ENCODE assay signal across 1 cellular context in the genomic region with DNA sequence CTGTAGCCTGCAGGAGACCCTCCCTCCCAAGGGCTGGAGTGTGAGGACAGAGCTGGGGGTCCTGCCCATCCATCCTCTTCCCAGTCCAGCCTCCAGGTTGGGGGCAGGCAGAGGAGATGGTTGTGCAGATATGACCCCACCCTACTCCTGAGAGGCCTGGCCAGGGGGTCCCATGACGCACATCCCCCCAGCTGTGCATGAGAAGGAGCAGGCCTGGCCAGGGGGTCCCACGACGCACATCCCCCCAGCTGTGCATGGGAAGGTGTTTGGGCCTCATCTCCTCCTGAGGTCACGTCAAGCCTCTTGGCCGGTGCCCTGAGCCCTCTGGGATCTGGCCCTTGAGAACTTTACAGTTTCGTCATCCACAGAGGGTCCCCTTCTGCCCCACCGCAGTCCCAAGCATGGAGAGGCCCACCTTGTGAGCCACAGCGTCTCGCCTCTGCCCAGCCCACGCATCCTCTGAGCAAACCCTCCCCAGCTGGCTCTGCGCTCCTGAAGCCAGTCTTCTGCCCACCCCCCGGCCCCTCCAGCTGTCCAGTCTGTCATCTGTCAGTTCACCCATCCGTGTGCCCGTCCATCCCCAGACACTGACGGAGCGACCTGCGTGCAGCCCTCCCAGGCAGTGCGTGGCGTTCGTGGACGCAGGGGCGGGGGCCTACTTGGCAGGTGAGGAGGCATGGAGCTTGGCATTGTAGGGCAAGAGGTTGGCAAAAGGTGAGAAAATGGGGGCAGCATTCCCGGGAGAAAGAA.
TF ChIP-seq lines count a peak whose summit lies in the region.

No MANE protein-coding gene starts in this region.

TF ChIP-seq in IMR-90, 13 proteins besides CTCF, POLR2A, EP300 and RAD21:
- TF ChIP-seq CHD1 (IDR thresholded peaks at IDR 0.05; ENCODE audit: low read depth, low read length) (no peak), RCOR1 (IDR thresholded peaks at IDR 0.05; ENCODE audit: insufficient replicate concordance, low read length) (no peak), MAZ (IDR thresholded peaks at IDR 0.05; ENCODE audit: borderline replicate concordance, low read depth, low read length) (no peak), MXI1 (IDR thresholded peaks at IDR 0.05; ENCODE audit: borderline replicate concordance, low read depth, low read length) (no peak)
- TF ChIP-seq, protein P1, sequence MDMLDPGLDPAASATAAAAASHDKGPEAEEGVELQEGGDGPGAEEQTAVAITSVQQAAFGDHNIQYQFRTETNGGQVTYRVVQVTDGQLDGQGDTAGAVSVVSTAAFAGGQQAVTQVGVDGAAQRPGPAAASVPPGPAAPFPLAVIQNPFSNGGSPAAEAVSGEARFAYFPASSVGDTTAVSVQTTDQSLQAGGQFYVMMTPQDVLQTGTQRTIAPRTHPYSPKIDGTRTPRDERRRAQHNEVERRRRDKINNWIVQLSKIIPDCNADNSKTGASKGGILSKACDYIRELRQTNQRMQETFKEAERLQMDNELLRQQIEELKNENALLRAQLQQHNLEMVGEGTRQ (IDR thresholded peaks at IDR 0.05; ENCODE audit: low read depth, low read length): no peak
- TF ChIP-seq, protein P2, sequence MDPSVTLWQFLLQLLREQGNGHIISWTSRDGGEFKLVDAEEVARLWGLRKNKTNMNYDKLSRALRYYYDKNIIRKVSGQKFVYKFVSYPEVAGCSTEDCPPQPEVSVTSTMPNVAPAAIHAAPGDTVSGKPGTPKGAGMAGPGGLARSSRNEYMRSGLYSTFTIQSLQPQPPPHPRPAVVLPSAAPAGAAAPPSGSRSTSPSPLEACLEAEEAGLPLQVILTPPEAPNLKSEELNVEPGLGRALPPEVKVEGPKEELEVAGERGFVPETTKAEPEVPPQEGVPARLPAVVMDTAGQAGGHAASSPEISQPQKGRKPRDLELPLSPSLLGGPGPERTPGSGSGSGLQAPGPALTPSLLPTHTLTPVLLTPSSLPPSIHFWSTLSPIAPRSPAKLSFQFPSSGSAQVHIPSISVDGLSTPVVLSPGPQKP (IDR thresholded peaks at IDR 0.05; ENCODE audit: borderline replicate concordance, low read depth, low read length): no peak
